Comparison of ENCODE assay signal across 8 cellular contexts in genomic region chr9:127954831-127955293, GRCh38. TPM values are rescaled to one million over a fixed set of nuclear protein-coding genes. Genes with fewer than 3 reads are reported as not detected.
DNase-seq lines count a peak whose midpoint lies in the region; ATAC-seq and TF ChIP-seq lines count a peak whose summit lies in the region.

No MANE protein-coding gene starts in this region.

- H3K36me3 ChIP-seq in Caco-2 (ENCODE audit: control insufficient read depth, insufficient read depth, low read length) (no peaks in the 10 kb centered on the region), esophagus squamous epithelium (peaks cover 0 to 15% (median 0%) of the 10 kb centered on the region in 3 donors), rectal smooth muscle tissue (ENCODE audit: control insufficient read depth, insufficient read depth, low read length) (no peaks in the 10 kb centered on the region), WERI-Rb-1 (peaks cover 21% of the 10 kb centered on the region)

- H3K4me1 Mint-ChIP-seq in Caco-2 (ENCODE audit: low read depth, unreplicated experiment) (peaks cover 12% of the 10 kb centered on the region), T-helper 17 cell (peaks cover 54% of the 10 kb centered on the region)

- TF ChIP-seq CTCF in Caco-2 (IDR thresholded peaks at IDR 0.05; ENCODE audit: insufficient read depth in 1 of 2, low read depth in 1 of 2, low read length in 1 of 2, severe bottlenecking in 1 of 2, unreplicated experiment in 1 of 2): no peak
- TF ChIP-seq CTCF in esophagus squamous epithelium (IDR thresholded peaks at IDR 0.05): no peak
- no peak for TF ChIP-seq CTCF in WERI-Rb-1 (IDR thresholded peaks at IDR 0.05; ENCODE audit: low read depth, low read length)

- H3K4me3 Mint-ChIP-seq in Caco-2 (ENCODE audit: unreplicated experiment): no peak overlapping the region
- peak overlapping the region; percentile 89 for H3K4me3 Mint-ChIP-seq in T-helper 17 cell

- CTCF ChIA-PET in Caco-2 (lab: Charles Lee): interaction anchor here (0.8 to 2.5 kb wide), 15 partner anchors 11 to 163 kb away, joined by 3 to 10 read pairs (median 4); partner anchors contain the start of genes EEIG1 and NAIF1

- no peak for TF ChIP-seq POLR2A in esophagus squamous epithelium (IDR thresholded peaks at IDR 0.05)

- peak overlapping the region; percentile 81 to 95 (median 86) for H3K27ac ChIP-seq in esophagus squamous epithelium
- peak overlapping the region; percentile 41 for H3K27ac ChIP-seq in rectal smooth muscle tissue (ENCODE audit: low read depth, low read length)
- H3K27ac ChIP-seq in WERI-Rb-1: no peak overlapping the region

- H3K27me3 Mint-ChIP-seq in Caco-2 (ENCODE audit: insufficient read depth, unreplicated experiment): no peaks in the 10 kb centered on the region
- H3K27me3 Mint-ChIP-seq in T-helper 17 cell: no peaks in the 10 kb centered on the region

- H3K9me3 ChIP-seq in Caco-2 (peaks cover 6% of the 10 kb centered on the region), T-helper 17 cell (ENCODE audit: control insufficient read depth, low read length, poor library complexity, severe bottlenecking) (no peaks in the 10 kb centered on the region), esophagus squamous epithelium (no peaks in the 10 kb centered on the region), WERI-Rb-1 (ENCODE audit: severe bottlenecking) (peaks cover 3% of the 10 kb centered on the region)

- H3K27me3 ChIP-seq in Caco-2 (replicated peaks; ENCODE audit: control insufficient read depth, insufficient read depth, low read length) (no peaks in the 10 kb centered on the region), esophagus squamous epithelium (no peaks in the 10 kb centered on the region), rectal smooth muscle tissue (ENCODE audit: control insufficient read depth, insufficient read depth, low read length) (no peaks in the 10 kb centered on the region), WERI-Rb-1 (ENCODE audit: insufficient read depth, low read depth, severe bottlenecking) (no peaks in the 10 kb centered on the region)

- no peak overlapping the region for H3K9ac ChIP-seq in rectal smooth muscle tissue (ENCODE audit: low read length)

- WGBS in esophagus squamous epithelium, 2 donors: 28% methylated on average over 7 of the region's 13 CpGs; no CpG with 5 or more reads in 1 of the 2 donors

- H3K4me3 ChIP-seq in Caco-2 (ENCODE audit: low read depth, low read length) (no peak overlapping the region), esophagus squamous epithelium (peak overlapping the region in 1 of 4 donors; percentile 6), rectal smooth muscle tissue (ENCODE audit: low read length) (no peak overlapping the region), WERI-Rb-1 (ENCODE audit: low read depth, low read length) (no peak overlapping the region)

- intact Hi-C loops in Caco-2 (cut with micrococcal nuclease; ENCODE audit: unreplicated experiment) (loop anchor here (1.0 to 5.0 kb wide), 3 partner anchors 24 to 162 kb away; no protein-coding TSS in a partner anchor), esophagus squamous epithelium (cut with DNase I) (no loop called here)

- H3K27ac Mint-ChIP-seq in Caco-2 (ENCODE audit: unreplicated experiment) (peak overlapping the region; percentile 82), T-helper 17 cell (peak overlapping the region; percentile 93)

- H3K4me1 ChIP-seq in Caco-2: peaks cover 29% of the 10 kb centered on the region
- H3K4me1 ChIP-seq in esophagus squamous epithelium: peaks cover 32 to 98% (median 42%) of the 10 kb centered on the region in 3 donors
- H3K4me1 ChIP-seq in rectal smooth muscle tissue (ENCODE audit: control insufficient read depth, insufficient read depth, low read length): peaks cover 23% of the 10 kb centered on the region

- BruUV-seq in Caco-2 (replicated peaks; lab: Mats Ljungman, UMichigan): no TSS peak

- no peaks in the 10 kb centered on the region for H3K9me3 Mint-ChIP-seq in Caco-2 (ENCODE audit: unreplicated experiment)

- POLR2A ChIA-PET in Caco-2 (lab: Charles Lee): interaction anchor here (0.8 to 1.0 kb wide), 2 partner anchors 26 to 163 kb away, joined by 3 to 4 read pairs; partner anchors contain the start of gene EEIG1

- no peak for DNase-seq in Caco-2
- no peak for DNase-seq in T-helper 17 cell
- no peak for DNase-seq in esophagus squamous epithelium (lab: John Stamatoyannopoulos, UW)
- DNase-seq in GM19240 (ENCODE audit: insufficient read length, low spot score): no peak
- DNase-seq in effector CD4-positive, alpha-beta T cell: no peak
- DNase-seq in dermis blood vessel endothelial cell: no peak
- DNase-seq in WERI-Rb-1: no peak

- ATAC-seq in T-helper 17 cell: peak; percentile 0

- H3K36me3 Mint-ChIP-seq in Caco-2 (ENCODE audit: insufficient read depth, unreplicated experiment) (peaks cover 11% of the 10 kb centered on the region), T-helper 17 cell (ENCODE audit: low read depth) (peaks cover 7% of the 10 kb centered on the region)

RNA-seq across cellular contexts. Expression of gene DPM2, which starts 17.2 kb away (rescaled TPM):
- 38.7 and 39.4 TPM in 2 replicates for total RNA-seq in Caco-2 (2022)
- 10 to 100 TPM; 23.3 to 26.2 TPM for total RNA-seq in T-helper 17 cell
- total RNA-seq in esophagus squamous epithelium: 10 to 100 TPM; 12.5 to 18.5 (median 15.7) TPM
- 8.5 and 9.9 TPM in 2 replicates for total RNA-seq in dermis blood vessel endothelial cell

RNA-seq across cellular contexts. Expression of gene PIP5KL1, which starts 24.3 kb away (rescaled TPM):
- total RNA-seq in Caco-2 (2022): 2.3 and 3.8 TPM in 2 replicates
- total RNA-seq in T-helper 17 cell: 1 to 10 TPM; 2.1 to 2.3 TPM
- total RNA-seq in esophagus squamous epithelium: 1 to 10 TPM in 3 of 4 donors, not detected in 1; 3.1 to 4.6 (median 3.6) TPM
- total RNA-seq in dermis blood vessel endothelial cell: 0.51 and 0.70 TPM in 2 replicates

RNA-seq across cellular contexts. Expression of gene EEIG1, which starts 25.9 kb away (rescaled TPM):
- total RNA-seq in Caco-2 (2022): 44.1 and 47.1 TPM in 2 replicates
- total RNA-seq in T-helper 17 cell: 100 to 1,000 TPM; 254 to 268 TPM
- total RNA-seq in esophagus squamous epithelium: 10 to 100 TPM; 16.9 to 65.0 (median 24.0) TPM
- total RNA-seq in dermis blood vessel endothelial cell: 8.3 and 34.4 TPM in 2 replicates

RNA-seq across cellular contexts. Expression of gene ST6GALNAC4, which starts 38.0 kb away (rescaled TPM):
- total RNA-seq in Caco-2 (2022): 12.1 and 13.2 TPM in 2 replicates
- 10 to 100 TPM; 18.5 to 22.1 TPM for total RNA-seq in T-helper 17 cell
- 10 to 100 TPM; 12.5 to 33.0 (median 23.8) TPM for total RNA-seq in esophagus squamous epithelium
- 50.0 and 98.0 TPM in 2 replicates for total RNA-seq in dermis blood vessel endothelial cell

RNA-seq across cellular contexts. Expression of gene ST6GALNAC6, which starts 55.5 kb away (rescaled TPM):
- total RNA-seq in Caco-2 (2022): 20.7 and 25.1 TPM in 2 replicates
- 100 to 1,000 TPM in 1 of 2 donors, 10 to 100 TPM in 1; 74.5 to 108 TPM for total RNA-seq in T-helper 17 cell
- 10 to 100 TPM; 14.5 to 69.4 (median 26.1) TPM for total RNA-seq in esophagus squamous epithelium
- total RNA-seq in dermis blood vessel endothelial cell: 33.2 and 44.8 TPM in 2 replicates
